9 cellular contexts compared by ENCODE assay signal in genomic region chr2:132651115-132652099, GRCh38. TPM values are rescaled to one million over a fixed set of nuclear protein-coding genes. Genes with fewer than 3 reads are reported as not detected.
DNase-seq lines count a peak whose midpoint lies in the region; ATAC-seq, FAIRE-seq and TF ChIP-seq lines count a peak whose summit lies in the region.
"Had no signal": no experiment of that assay in that cellular context is flagged by ENCODE, and none has a peak within 500 bp of the region (broad histone marks: within the 10 kb centered on the region; RNA-seq: fewer than 3 reads in every experiment).

No MANE protein-coding gene starts in this region.

- no peak for FAIRE-seq in GM12878 (lab: Jason Lieb, UNC)
- FAIRE-seq in HepG2 (lab: Jason Lieb, UNC) = peak; percentile 64
- FAIRE-seq: GM18507 had no signal

- H3K36me3 ChIP-seq in BE2C (no peaks in the 10 kb centered on the region), GM12878 (ENCODE audit: control insufficient read depth in 2 of 2, insufficient read depth in 2 of 2, low read length in 1 of 2) (no peaks in the 10 kb centered on the region), HepG2 (replicated peaks in 1 of 2; ENCODE audit: control insufficient read depth in 1 of 2, insufficient read depth in 2 of 2, low read length in 2 of 2) (no peaks in the 10 kb centered on the region)

- H3K4me1 ChIP-seq in BE2C (no peaks in the 10 kb centered on the region), GM12878 (ENCODE audit: control insufficient read depth, insufficient read depth, low read length) (no peaks in the 10 kb centered on the region), HepG2 (ENCODE audit: insufficient read depth, low read length) (no peaks in the 10 kb centered on the region)

- TF ChIP-seq CTCF in BE2C (IDR thresholded peaks at IDR 0.05; ENCODE audit: low read depth, low read length) (peak; percentile 63), GM12878 (IDR thresholded peaks at IDR 0.05 in 2 of 3, conservative IDR thresholded peaks at IDR 0.05 in 1 of 3; ENCODE audit: control insufficient read depth in 2 of 3, extremely low read depth in 1 of 3, insufficient read depth in 1 of 3, low read depth in 3 of 3, low read length in 3 of 3) (peak in 2 of 3 experiments; percentile 38 to 50; a peak in 3 of 6 replicates), HepG2 (CRISPR knock-in tag; IDR thresholded peaks at IDR 0.05) (peak; percentile 76)

- H3K9me3 Mint-ChIP-seq in natural killer cell treated with Interleukin-12 subunit alpha and Interleukin-12 subunit beta and Interleukin-15 and Interleukin-18, amount 100 ng/mL, for 72 hours = peaks cover 3% of the 10 kb centered on the region

- no peaks in the 10 kb centered on the region for H3K9me3 ChIP-seq in BE2C
- H3K9me3 ChIP-seq in GM12878 (replicated peaks; ENCODE audit: control insufficient read depth, insufficient read depth, low read length) = no peaks in the 10 kb centered on the region
- H3K9me3 ChIP-seq in HepG2 (ENCODE audit: low read length) = no peaks in the 10 kb centered on the region

- no peak overlapping the region for H3K4me3 Mint-ChIP-seq in natural killer cell treated with Interleukin-12 subunit alpha and Interleukin-12 subunit beta and Interleukin-15 and Interleukin-18, amount 100 ng/mL, for 72 hours

- TF ChIP-seq POLR2A in GM12878 (IDR thresholded peaks at IDR 0.05; ENCODE audit: low read depth, low read length) (no peak), HepG2 (IDR thresholded peaks at IDR 0.05; ENCODE audit: insufficient read depth in 1 of 2, low read depth in 2 of 2, low read length in 2 of 2) (no peak)

- no peak overlapping the region for H3K4me3 ChIP-seq in BE2C (ENCODE audit: low read depth, low read length)
- no peak overlapping the region for H3K4me3 ChIP-seq in GM12878
- H3K4me3 ChIP-seq in HepG2 (replicated peaks in 1 of 3; ENCODE audit: insufficient read depth in 1 of 3, low read depth in 2 of 3, low read length in 3 of 3) = no peak overlapping the region

- TF ChIP-seq EP300 in GM12878 (IDR thresholded peaks at IDR 0.05; ENCODE audit: borderline replicate concordance in 1 of 2, control insufficient read depth in 1 of 2, low read depth in 2 of 2, low read length in 2 of 2) (no peak), HepG2 (IDR thresholded peaks at IDR 0.05; ENCODE audit: low read depth in 2 of 2, low read length in 2 of 2) (no peak), HepG2 (CRISPR knock-in tag; IDR thresholded peaks at IDR 0.05; ENCODE audit: borderline replicate concordance) (no peak)

- H3K27me3 Mint-ChIP-seq in natural killer cell treated with Interleukin-12 subunit alpha and Interleukin-12 subunit beta and Interleukin-15 and Interleukin-18, amount 100 ng/mL, for 72 hours = peaks cover 0 to 7% of the 10 kb centered on the region in 2 donors

- POLR2A ChIA-PET in GM12878 (lab: Charles Lee) (no interaction called here), HepG2 (lab: Yijun Ruan, JAX) (no interaction called here)

- SMC1A ChIA-PET in GM12878 (lab: Charles Lee; ENCODE audit: uncharacterized antibody, unreplicated experiment) = interaction anchor here (0.8 to 2.8 kb wide), 11 partner anchors 9 to 1128 kb away, joined by 3 to 13 read pairs (median 4); no protein-coding TSS in a partner anchor

- CTCF ChIA-PET in GM12878 (lab: Yijun Ruan, JAX) (interaction anchor here (0.5 to 2.3 kb wide), 16 partner anchors 8 to 1129 kb away, joined by 3 to 19 read pairs (median 4); no protein-coding TSS in a partner anchor), HepG2 (lab: Yijun Ruan, JAX; ENCODE audit: low intra/inter-chr PET ratio, low total read pairs) (interaction anchor here (0.9 to 1.5 kb wide), 2 partner anchors 520 to 1193 kb away, joined by 3 to 10 read pairs; no protein-coding TSS in a partner anchor)

- H3K27ac ChIP-seq in GM12878 (ENCODE audit: control insufficient read depth, insufficient read depth) (no peak overlapping the region), HepG2 (ENCODE audit: extremely low read length, insufficient read depth, low read length) (no peak overlapping the region)

- TF ChIP-seq RAD21 in GM12878 (IDR thresholded peaks at IDR 0.05; ENCODE audit: insufficient read depth, low read depth, low read length) = no peak
- TF ChIP-seq RAD21 in HepG2 (CRISPR knock-in tag; IDR thresholded peaks at IDR 0.05) = 0 out of 2 replicates have a peak, but pooled peaks have one; percentile 39

- no TSS peak for BruUV-seq in GM12878 (replicated peaks; lab: Mats Ljungman, UMichigan)
- BruUV-seq in HepG2 (replicated peaks; lab: Mats Ljungman, UMichigan) = no TSS peak

- no peak overlapping the region for H3K27ac Mint-ChIP-seq in natural killer cell treated with Interleukin-12 subunit alpha and Interleukin-12 subunit beta and Interleukin-15 and Interleukin-18, amount 100 ng/mL, for 72 hours

- no peaks in the 10 kb centered on the region for H3K36me3 Mint-ChIP-seq in natural killer cell treated with Interleukin-12 subunit alpha and Interleukin-12 subunit beta and Interleukin-15 and Interleukin-18, amount 100 ng/mL, for 72 hours

- H3K9ac ChIP-seq in GM12878 (ENCODE audit: control insufficient read depth, insufficient read depth, low read length) (no peak overlapping the region), HepG2 (ENCODE audit: insufficient read depth, low read depth, low read length) (no peak overlapping the region)

- in situ Hi-C loops in GM12878 (cut with MboI) = no loop called here
- in situ Hi-C loops in HepG2 (cut with HindIII; ENCODE audit: extremely low pct_ligation_motif_present, low pct_unique_long_range_greater_than_20kb) = loop anchor here (10.0 to 25.0 kb wide), 2 partner anchors 511 to 1193 kb away; no protein-coding TSS in a partner anchor

- WGBS in GM12878 (ENCODE audit: insufficient coverage, insufficient replicate concordance, low lambda C conversion rate, missing lambda C conversion rate) = 26% methylated on average over 13 of the region's 13 CpGs
- 23% methylated on average over 13 of the region's 13 CpGs for WGBS in HepG2 (ENCODE audit: low lambda C conversion rate)

- ATAC-seq in GM12878 (peak; percentile 83), HepG2 (peak; percentile 99), GM19023 (IDR thresholded peaks at IDR 0.05; ENCODE audit: unreplicated experiment) (no peak)
- ATAC-seq in natural killer cell treated with Interleukin-12 subunit alpha and Interleukin-12 subunit beta and Interleukin-15 and Interleukin-18, amount 100 ng/mL, for 72 hours = no peak

- no peaks in the 10 kb centered on the region for H3K27me3 ChIP-seq in BE2C
- H3K27me3 ChIP-seq in GM12878 (replicated peaks in 1 of 2; ENCODE audit: control insufficient read depth in 2 of 2, insufficient read depth in 2 of 2, low read length in 1 of 2) = no peaks in the 10 kb centered on the region; a peak in 1 of 4 replicates
- no peaks in the 10 kb centered on the region for H3K27me3 ChIP-seq in HepG2 (ENCODE audit: control insufficient read depth in 1 of 2, insufficient read depth in 2 of 2, low read length in 2 of 2)

- no peaks in the 10 kb centered on the region for H3K4me1 Mint-ChIP-seq in natural killer cell treated with Interleukin-12 subunit alpha and Interleukin-12 subunit beta and Interleukin-15 and Interleukin-18, amount 100 ng/mL, for 72 hours (ENCODE audit: low read depth in 2 of 2)

- RAD21 ChIA-PET in GM12878 (lab: Charles Lee; ENCODE audit: unreplicated experiment) = interaction anchor here (0.9 to 3.5 kb wide), 5 partner anchors 202 to 909 kb away, joined by 3 to 12 read pairs (median 4); no protein-coding TSS in a partner anchor

- H2AFZ ChIP-seq in GM12878 (ENCODE audit: control insufficient read depth, low read depth, low read length) = no peak overlapping the region
- H2AFZ ChIP-seq in HepG2 (ENCODE audit: low read length) = no peak overlapping the region

- H3K79me2 ChIP-seq in GM12878 (ENCODE audit: control insufficient read depth, insufficient read depth, low read length) (no peaks in the 10 kb centered on the region), HepG2 (ENCODE audit: insufficient read depth, low read length) (no peaks in the 10 kb centered on the region)

- no peak overlapping the region for H3K4me2 ChIP-seq in GM12878 (ENCODE audit: control insufficient read depth, insufficient read depth)
- H3K4me2 ChIP-seq in HepG2 (ENCODE audit: low read depth, low read length) = no peak overlapping the region

- H4K20me1 ChIP-seq in GM12878 (ENCODE audit: control insufficient read depth, insufficient read depth) = no peaks in the 10 kb centered on the region
- no peaks in the 10 kb centered on the region for H4K20me1 ChIP-seq in HepG2 (ENCODE audit: insufficient read depth, low read length)

- DNase-seq in BE2C (peak; percentile 34), HK-2 (ENCODE audit: unreplicated experiment) (peak; percentile 11), GM12878 (ENCODE audit: low read depth, low spot score) (no peak), HepG2 (ENCODE audit: low spot score) (peak; percentile 59), CD1c-positive myeloid dendritic cell (ENCODE audit: extremely low spot score) (no peak)
- DNase-seq in activated CD4-positive, CD25-positive, alpha-beta regulatory T cell treated with anti-CD3 and anti-CD28 coated beads, Interleukin-2, amount 50 U/mL, for 72 hours = no peak
- DNase-seq in natural killer cell treated with Interleukin-12 subunit alpha and Interleukin-12 subunit beta and Interleukin-15 and Interleukin-18, amount 100 ng/mL, for 72 hours (ENCODE audit: low spot score) = no peak

- intact Hi-C loops in GM12878 (cut with micrococcal nuclease; ENCODE audit: unreplicated experiment) (loop anchor here (1.0 to 2.0 kb wide), 3 partner anchors 27 to 1193 kb away; no protein-coding TSS in a partner anchor), HepG2 (cut with micrococcal nuclease; ENCODE audit: unreplicated experiment) (loop anchor here (1.0 to 10.0 kb wide), 4 partner anchors 104 to 1193 kb away; no protein-coding TSS in a partner anchor)

RNA-seq across cellular contexts. Expression of gene LYPD1, which starts 18.6 kb away (rescaled TPM):
- polyA plus RNA-seq in BE2C (2012; ENCODE audit: insufficient read depth, insufficient read length, low read depth) = not detected
- not detected in 2 replicates for total RNA-seq in GM12878 (2013; cell fraction: nucleolus; rRNA removed)
- not detected in 2 replicates for total RNA-seq in GM12878 (2014; rRNA removed)
- not detected in 2 replicates for total RNA-seq in GM12878 (2014; rRNA removed; fragmentation: Illumina TruSeq; extraction: Trizol)
- not detected in 2 replicates for total RNA-seq in GM12878 (2021)
- not detected for polyA plus RNA-seq in GM12878 (2011; ENCODE audit: low read depth)
- polyA plus RNA-seq in GM12878 (2011; rRNA removed) = not detected in 2 replicates
- polyA plus RNA-seq in GM12878 (2011; cell fraction: cytosol; rRNA removed) = not detected in 2 replicates
- polyA plus RNA-seq in GM12878 (2011; cell fraction: nucleus; rRNA removed) = not detected in 2 replicates
- polyA plus RNA-seq in GM12878 (2012) = not detected in 2 replicates
- not detected in 2 replicates for polyA plus RNA-seq in GM12878 (2014; fragmentation: Illumina TruSeq; extraction: Trizol)
- polyA plus RNA-seq in GM12878 (2014; fragmentation: Nextera tagmentation; extraction: Ambion mirVana) = not detected
- not detected in 2 replicates for polyA plus RNA-seq in GM12878 (2014; rRNA removed)
- polyA plus RNA-seq in GM12878 (2016; fragmentation: Nextera tagmentation; extraction: Ambion mirVana) = not detected
- polyA minus RNA-seq in GM12878 (2011; rRNA and poly(A)+ RNA removed) = not detected in 2 replicates
- not detected in 2 replicates for polyA minus RNA-seq in GM12878 (2011; cell fraction: cytosol; rRNA and poly(A)+ RNA removed)
- polyA minus RNA-seq in GM12878 (2011; cell fraction: nucleus; rRNA and poly(A)+ RNA removed) = not detected in 2 replicates
- not detected in 2 replicates for total RNA-seq in HepG2 (2016; rRNA removed; fragmentation: Illumina TruSeq; extraction: Trizol)
- not detected in 2 replicates for total RNA-seq in HepG2 (2016; cell fraction: cytosol; rRNA removed; fragmentation: Illumina TruSeq; extraction: Trizol; ENCODE audit: low read depth)
- not detected in 2 replicates for total RNA-seq in HepG2 (2016; cell fraction: insoluble cytoplasmic fraction; rRNA removed; fragmentation: Illumina TruSeq; extraction: Trizol)
- total RNA-seq in HepG2 (2016; cell fraction: membrane; rRNA removed; fragmentation: Illumina TruSeq; extraction: Trizol) = 0.10 TPM in 1 of 2 replicates, not detected in the other
- total RNA-seq in HepG2 (2016; cell fraction: nucleus; rRNA removed; fragmentation: Illumina TruSeq; extraction: Trizol) = not detected in 2 replicates
- polyA plus RNA-seq in HepG2 (2011; rRNA removed) = not detected in 2 replicates
- polyA plus RNA-seq in HepG2 (2011; cell fraction: cytosol; rRNA removed) = 0.03 TPM in 1 of 2 replicates, not detected in the other
- polyA plus RNA-seq in HepG2 (2011; cell fraction: nucleus; rRNA removed) = not detected in 2 replicates
- polyA plus RNA-seq in HepG2 (2012) = not detected in 2 replicates
- not detected in 2 replicates for polyA plus RNA-seq in HepG2 (2016; cell fraction: cytosol; fragmentation: Illumina TruSeq; extraction: Trizol; ENCODE audit: low read depth)
- polyA plus RNA-seq in HepG2 (2016; cell fraction: insoluble cytoplasmic fraction; fragmentation: Illumina TruSeq; extraction: Trizol; ENCODE audit: low read depth) = not detected in 2 replicates
- polyA plus RNA-seq in HepG2 (2016; cell fraction: membrane; fragmentation: Illumina TruSeq; extraction: Trizol; ENCODE audit: low read depth) = not detected in 2 replicates
- polyA plus RNA-seq in HepG2 (2016; cell fraction: nucleus; fragmentation: Illumina TruSeq; extraction: Trizol; ENCODE audit: insufficient read depth, low read depth) = not detected in 2 replicates
- polyA minus RNA-seq in HepG2 (2011; rRNA and poly(A)+ RNA removed; ENCODE audit: low replicate concordance) = 0.54 TPM in 1 of 2 replicates, not detected in the other
- polyA minus RNA-seq in HepG2 (2011; cell fraction: cytosol; rRNA and poly(A)+ RNA removed) = not detected in 2 replicates
- polyA minus RNA-seq in HepG2 (2011; cell fraction: nucleus; rRNA and poly(A)+ RNA removed) = not detected in 2 replicates
- total RNA-seq in natural killer cell treated with Interleukin-12 subunit alpha and Interleukin-12 subunit beta and Interleukin-15 and Interleukin-18, amount 100 ng/mL, for 72 hours = not detected

Comparison
In these comparisons a context has a peak if more than half of its experiments do, and no peak if none do; other contexts are left out.
1. DNase-seq: peak in BE2C (single experiment), HK-2 (single experiment) and HepG2 (single experiment); none in GM12878 (single experiment), activated CD4-positive, CD25-positive, alpha-beta regulatory T cell treated with anti-CD3 and anti-CD28 coated beads, Interleukin-2, amount 50 U/mL, for 72 hours (single experiment), CD1c-positive myeloid dendritic cell (single experiment) and natural killer cell treated with Interleukin-12 subunit alpha and Interleukin-12 subunit beta and Interleukin-15 and Interleukin-18, amount 100 ng/mL, for 72 hours (single experiment).
2. ATAC-seq: peak in GM12878 (single experiment) and HepG2 (single experiment); none in GM19023 (single experiment) and natural killer cell treated with Interleukin-12 subunit alpha and Interleukin-12 subunit beta and Interleukin-15 and Interleukin-18, amount 100 ng/mL, for 72 hours (0 of 2).
3. Peak in every context shown above with its lines, with median percentiles within 50 percentile points of each other: CTCF ChIP-seq.